In genomic region chr17:27293898-27294688, GRCh38 we compare ENCODE assay signal across 8 cellular contexts. TPM values are rescaled to one million over a fixed set of nuclear protein-coding genes. Genes with fewer than 3 reads are reported as not detected.
DNase-seq lines count a peak whose midpoint lies in the region; ATAC-seq and TF ChIP-seq lines count a peak whose summit lies in the region.

A gene with protein sequence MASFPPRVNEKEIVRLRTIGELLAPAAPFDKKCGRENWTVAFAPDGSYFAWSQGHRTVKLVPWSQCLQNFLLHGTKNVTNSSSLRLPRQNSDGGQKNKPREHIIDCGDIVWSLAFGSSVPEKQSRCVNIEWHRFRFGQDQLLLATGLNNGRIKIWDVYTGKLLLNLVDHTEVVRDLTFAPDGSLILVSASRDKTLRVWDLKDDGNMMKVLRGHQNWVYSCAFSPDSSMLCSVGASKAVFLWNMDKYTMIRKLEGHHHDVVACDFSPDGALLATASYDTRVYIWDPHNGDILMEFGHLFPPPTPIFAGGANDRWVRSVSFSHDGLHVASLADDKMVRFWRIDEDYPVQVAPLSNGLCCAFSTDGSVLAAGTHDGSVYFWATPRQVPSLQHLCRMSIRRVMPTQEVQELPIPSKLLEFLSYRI (plus strand): TSS chr17:27294114. CDS start chr17:27294396, 282 bp downstream.

- POLR2A ChIA-PET in AG04450 (lab: Yijun Ruan, JAX) = interaction anchor here (0.7 to 5.0 kb wide), 19 partner anchors 9 to 356 kb away, joined by 3 to 44 read pairs (median 6); no protein-coding TSS in a partner anchor

- H3K36me3 ChIP-seq in skeletal muscle tissue (ENCODE audit: control insufficient read depth in 3 of 3, insufficient read depth in 3 of 3, low read length in 3 of 3) = peaks cover 0 to 2% (median 0%) of the 10 kb centered on the region in 3 donors

- in situ Hi-C loops in T47D (cut with HindIII; ENCODE audit: low pct_unique_long_range_greater_than_20kb, low sequenced_read_pairs) = no loop called here

- H3K4me3 ChIP-seq in AG04450 (ENCODE audit: low read depth, low read length) (peak within 1 kb of the TSS; percentile 94), iPS-18c (ENCODE audit: insufficient read depth, low read depth, low read length) (peak within 1 kb of the TSS; percentile 97), skeletal muscle tissue (ENCODE audit: low read length in 3 of 3) (peak within 1 kb of the TSS; percentile 95 to 99 (median 98))

- peak within 1 kb of the TSS; percentile 98 to 100 (median 100) for H3K9ac ChIP-seq in skeletal muscle tissue (ENCODE audit: low read depth in 1 of 3, low read length in 3 of 3)

- CTCF ChIA-PET in AG04450 (lab: Charles Lee) = interaction anchor here (0.6 to 6.1 kb wide), 6 partner anchors 10 to 308 kb away, joined by 3 to 39 read pairs (median 4); no protein-coding TSS in a partner anchor

- TF ChIP-seq CTCF in AG04450 (IDR thresholded peaks at IDR 0.05; ENCODE audit: low read depth, low read length) = no peak
- no peak for TF ChIP-seq CTCF in VCaP (conservative IDR thresholded peaks at IDR 0.05)

- ATAC-seq in GM18873 (IDR thresholded peaks at IDR 0.05; ENCODE audit: low FRiP score, unreplicated experiment) (peak; percentile 69), HG03135 (IDR thresholded peaks at IDR 0.05; ENCODE audit: unreplicated experiment) (peak; percentile 80)

- H3K27me3 ChIP-seq in AG04450 (ENCODE audit: control insufficient read depth, insufficient read depth, low read length) = no peaks in the 10 kb centered on the region
- no peaks in the 10 kb centered on the region for H3K27me3 ChIP-seq in skeletal muscle tissue (ENCODE audit: control insufficient read depth in 3 of 3, insufficient read depth in 3 of 3, low read length in 3 of 3)

- H3K27ac ChIP-seq in AG04450 (ENCODE audit: low read depth, low read length) = peak within 1 kb of the TSS; percentile 98
- H3K27ac ChIP-seq in VCaP = peak within 1 kb of the TSS; percentile 98
- peak within 1 kb of the TSS; percentile 100 for H3K27ac ChIP-seq in skeletal muscle tissue (ENCODE audit: low read depth, low read length)

- DNase-seq in AG04450 (ENCODE audit: low read depth, low spot score) = peak; percentile 73
- DNase-seq in NCI-H2171 treated with DMSO at 0.1 percent for 48 hours (lab: John Stamatoyannopoulos, UW) = peak; percentile 88
- peak; percentile 85 to 94 for DNase-seq in T47D (ENCODE audit: low read depth in 1 of 2, low spot score in 1 of 2)

- H3K4me1 ChIP-seq in skeletal muscle tissue (ENCODE audit: control insufficient read depth in 3 of 3, insufficient read depth in 3 of 3, low read length in 3 of 3) = peaks cover 12 to 31% (median 21%) of the 10 kb centered on the region in 3 donors

- H3K9me3 ChIP-seq in AG04450 (ENCODE audit: control insufficient read depth, insufficient read depth, low read length) = peaks cover 6% of the 10 kb centered on the region; the same call in 1 of the 2 replicates
- no peaks in the 10 kb centered on the region for H3K9me3 ChIP-seq in iPS-18c (ENCODE audit: control insufficient read depth, insufficient read depth, low read length)
- H3K9me3 ChIP-seq in skeletal muscle tissue (ENCODE audit: control insufficient read depth in 3 of 3, low read length in 3 of 3) = no peaks in the 10 kb centered on the region

RNA-seq across cellular contexts. Expression of the gene that starts here (rescaled TPM):
- polyA plus RNA-seq in AG04450 (2011; rRNA removed) = 156 and 204 TPM in 2 replicates
- 68.6 and 71.8 TPM in 2 replicates for polyA minus RNA-seq in AG04450 (2011; rRNA and poly(A)+ RNA removed)
- total RNA-seq in skeletal muscle tissue = 107 TPM

Comparison
In these comparisons a context has a peak if more than half of its experiments do, and no peak if none do; other contexts are left out.
1. Peak in every context shown above with its lines: DNase-seq, ATAC-seq, H3K4me3 ChIP-seq and H3K27ac ChIP-seq.